8 cellular contexts compared by ENCODE assay signal in genomic region chr2:179264238-179265081, GRCh38. TPM values are rescaled to one million over a fixed set of nuclear protein-coding genes. Genes with fewer than 3 reads are reported as not detected.
DNase-seq lines count a peak whose midpoint lies in the region; ATAC-seq and TF ChIP-seq lines count a peak whose summit lies in the region.

Gene SESTD1, minus strand, starts transcription at chr2:179264832. Its CDS starts 72,991 bp downstream, at chr2:179191841.

- H3K36me3 ChIP-seq in mucosa of stomach (ENCODE audit: control insufficient read depth, insufficient read depth, low read length) = no peaks in the 10 kb centered on the region

- no peaks in the 10 kb centered on the region for H3K27me3 ChIP-seq in mucosa of stomach (ENCODE audit: control insufficient read depth, insufficient read depth, low read length)

- no peaks in the 10 kb centered on the region for H3K9me3 ChIP-seq in mucosa of stomach (ENCODE audit: control insufficient read depth, low read length)

- peaks cover 6% of the 10 kb centered on the region for H3K4me1 ChIP-seq in mucosa of stomach (ENCODE audit: control insufficient read depth, insufficient read depth, low read length)

- no peak for TF ChIP-seq CTCF in epithelial cell of proximal tubule (conservative IDR thresholded peaks at IDR 0.05; ENCODE audit: low read depth, low read length)

- H3K4me3 ChIP-seq in epithelial cell of proximal tubule (ENCODE audit: low read depth, low read length) (peak within 1 kb of the TSS; percentile 88), mucosa of stomach (ENCODE audit: low read length) (peak within 1 kb of the TSS; percentile 40)

- peak; percentile 31 for ATAC-seq in GM18873 (IDR thresholded peaks at IDR 0.05; ENCODE audit: low FRiP score, unreplicated experiment)
- peak; percentile 54 for ATAC-seq in HG03097 (IDR thresholded peaks at IDR 0.05; ENCODE audit: low FRiP score, unreplicated experiment)

- peak within 1 kb of the TSS; percentile 73 for H3K9ac ChIP-seq in mucosa of stomach (ENCODE audit: low read length)

- DNase-seq in AG08396 (ENCODE audit: low spot score) (peak; percentile 70), NCI-H748 treated with DMSO at 0.1 percent for 48 hours (lab: John Stamatoyannopoulos, UW) (peak; percentile 48), activated T-cell treated with anti-CD3 and anti-CD28 coated beads for 48 hours (ENCODE audit: low read depth) (peak; percentile 46), epithelial cell of proximal tubule (ENCODE audit: low read depth) (no peak)
- peak; percentile 2 to 64 (median 32) for DNase-seq in stimulated activated naive CD4-positive, alpha-beta T cell (lab: John Stamatoyannopoulos, UW)

RNA-seq across cellular contexts. Expression of gene SESTD1, which starts in this region (rescaled TPM):
- 13.9 and 18.5 TPM in 2 replicates for total RNA-seq in epithelial cell of proximal tubule
